ENCODE assay signal across 7 cellular contexts in the genomic region with DNA sequence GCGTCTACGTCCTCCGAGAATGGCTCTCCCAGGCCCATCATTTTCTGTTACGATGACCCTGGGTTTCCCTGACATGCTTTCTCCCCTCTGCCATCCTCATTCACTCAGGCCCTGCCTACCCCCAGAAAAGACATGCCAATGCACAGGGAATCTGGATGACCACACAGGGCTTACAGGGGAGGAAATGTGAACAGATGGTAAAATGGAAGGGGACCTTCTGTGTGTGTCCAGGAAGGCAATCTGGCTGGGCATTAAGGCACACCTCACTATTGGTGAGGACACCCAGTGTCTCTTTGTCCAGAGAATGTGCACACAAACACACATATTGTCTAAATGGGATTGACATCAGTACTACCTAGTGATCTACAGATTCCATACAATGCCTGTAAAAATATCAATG.
"Had no signal": no experiment of that assay in that cellular context is flagged by ENCODE, and none has a peak within 500 bp of the region (broad histone marks: within the 10 kb centered on the region; RNA-seq: fewer than 3 reads in every experiment).

No MANE protein-coding gene starts in this region.

- H3K27ac Mint-ChIP-seq: GM23338, H9, IgD-negative memory B cell had no signal

- H3K4me1 Mint-ChIP-seq: GM23338, H9, IgD-negative memory B cell had no signal

- H3K4me2 ChIP-seq: GM23338 had no signal

- ATAC-seq: GM23338, HepG2 had no signal

- H3K36me3 Mint-ChIP-seq: IgD-negative memory B cell had no signal

- H3K27me3 Mint-ChIP-seq: IgD-negative memory B cell had no signal

- DNase-seq: H9, HCEC 1CT, KBM-7 had no signal

- H3K4me3 ChIP-seq: GM23338 had no signal

- H3K27ac ChIP-seq: HL-60 had no signal

- H2AFZ ChIP-seq: GM23338 had no signal

- H3K9me3 Mint-ChIP-seq: GM23338, H9, IgD-negative memory B cell had no signal

- H3K4me3 Mint-ChIP-seq: GM23338, H9, IgD-negative memory B cell had no signal
